ENCODE assay signal across 15 cellular contexts in genomic region chr10:5043716-5044115, GRCh38. TPM values are rescaled to one million over a fixed set of nuclear protein-coding genes. Genes with fewer than 3 reads are reported as not detected.
DNase-seq lines count a peak whose midpoint lies in the region; FAIRE-seq and TF ChIP-seq lines count a peak whose summit lies in the region.
"Had no signal": no experiment of that assay in that cellular context is flagged by ENCODE, and none has a peak within 500 bp of the region (broad histone marks: within the 10 kb centered on the region; RNA-seq: fewer than 3 reads in every experiment).

No MANE protein-coding gene starts in this region.

- H3K4me1 ChIP-seq in kidney (ENCODE audit: control insufficient read depth in 1 of 2, insufficient read depth in 1 of 2, low read depth in 1 of 2, low read length in 2 of 2) = peaks cover 3 to 10% of the 10 kb centered on the region in 2 donors

- no peak for TF ChIP-seq CTCF in 22Rv1 (IDR thresholded peaks at IDR 0.05)
- TF ChIP-seq CTCF in kidney (IDR thresholded peaks at IDR 0.05; ENCODE audit: borderline replicate concordance, extremely low read depth, insufficient read depth) = no peak
- TF ChIP-seq CTCF in coronary artery (IDR thresholded peaks at IDR 0.05) = no peak

- no peak overlapping the region for H3K4me3 ChIP-seq in kidney (ENCODE audit: low read length in 2 of 2)
- H3K4me3 ChIP-seq in coronary artery = no peak overlapping the region

- no peak overlapping the region for H3K9ac ChIP-seq in kidney (ENCODE audit: low read length in 2 of 2)
- H3K9ac ChIP-seq: SK-N-SH had no signal

- intact Hi-C loops in kidney (cut with DNase I) (no loop called here), posterior vena cava (cut with DNase I) (no loop called here), posterior cingulate gyrus (cut with DNase I) (no loop called here)

- no peaks in the 10 kb centered on the region for H3K9me3 ChIP-seq in kidney (ENCODE audit: control insufficient read depth in 1 of 2, low read length in 2 of 2)
- H3K9me3 ChIP-seq: SK-N-SH had no signal

- DNase-seq in NCI-H1105 treated with DMSO at 0.1 percent for 48 hours (lab: John Stamatoyannopoulos, UW) (peak; percentile 92), NCI-H748 (lab: John Stamatoyannopoulos, UW; ENCODE audit: unreplicated experiment) (peak; percentile 92), kidney (peak; percentile 81), coronary artery (ENCODE audit: low spot score) (no peak), putamen (ENCODE audit: low spot score) (no peak), posterior vena cava (ENCODE audit: low spot score) (no peak), posterior cingulate gyrus (no peak)
- DNase-seq: activated naive CD8-positive, alpha-beta T cell treated with anti-CD3 and anti-CD28 coated beads, Interleukin-2, amount 10 ng/mL, durations not matched to agents 7 days and 5 days; dermis blood vessel endothelial cell; DMS79; kidney glomerular epithelial cell; SK-N-SH; stimulated activated CD4-positive, alpha-beta T cell treated with anti-CD3 and anti-CD28 coated beads, Interleukin-12 subunit alpha, Interleukin-12 subunit beta, amount 100 ng/mL, for 4 hours had no signal

- H3K36me3 ChIP-seq in kidney (ENCODE audit: control insufficient read depth in 1 of 2, insufficient read depth in 2 of 2, low read length in 2 of 2) = no peaks in the 10 kb centered on the region

- FAIRE-seq in kidney (lab: Jason Lieb, UNC) = no peak

- H3K27ac ChIP-seq in 22Rv1 (peak overlapping the region; percentile 35; the same call in 1 of the 2 replicates), kidney (ENCODE audit: low read depth in 2 of 2, low read length in 2 of 2) (no peak overlapping the region), coronary artery (peak overlapping the region in 1 of 2 donors; percentile 28)

RNA-seq across cellular contexts. Expression of gene AKR1C2, which starts 40.1 kb away (rescaled TPM):
- 16.3 TPM for total RNA-seq in kidney
- polyA plus RNA-seq in kidney (ENCODE audit: insufficient read depth, low read depth, low replicate concordance) = 11.8 TPM
- total RNA-seq in posterior vena cava = 10 to 100 TPM; 27.1 to 42.7 TPM
- total RNA-seq: activated naive CD8-positive, alpha-beta T cell treated with anti-CD3 and anti-CD28 coated beads, Interleukin-2, amount 10 ng/mL, durations not matched to agents 7 days and 5 days; natural killer cell treated with Interleukin-12 subunit alpha and Interleukin-12 subunit beta and Interleukin-15 and Interleukin-18, amount 100 ng/mL, for 72 hours had no signal
- polyA plus RNA-seq: SK-N-SH had no signal

RNA-seq across cellular contexts. Expression of gene AKR1C3, which starts 50.5 kb away (rescaled TPM):
- 61.8 TPM for total RNA-seq in kidney
- 187 TPM for polyA plus RNA-seq in kidney (ENCODE audit: insufficient read depth, low read depth, low replicate concordance)
- total RNA-seq in posterior vena cava = 10 to 100 TPM; 21.0 to 29.6 TPM

Comparison
In these comparisons a context has a peak if more than half of its experiments do, and no peak if none do; other contexts are left out.
1. DNase-seq: peak in NCI-H1105 treated with DMSO at 0.1 percent for 48 hours (single experiment), NCI-H748 (single experiment) and kidney (single experiment); none in coronary artery (single experiment), putamen (single experiment), posterior vena cava (single experiment) and posterior cingulate gyrus (0 of 10).